In the genomic region with DNA sequence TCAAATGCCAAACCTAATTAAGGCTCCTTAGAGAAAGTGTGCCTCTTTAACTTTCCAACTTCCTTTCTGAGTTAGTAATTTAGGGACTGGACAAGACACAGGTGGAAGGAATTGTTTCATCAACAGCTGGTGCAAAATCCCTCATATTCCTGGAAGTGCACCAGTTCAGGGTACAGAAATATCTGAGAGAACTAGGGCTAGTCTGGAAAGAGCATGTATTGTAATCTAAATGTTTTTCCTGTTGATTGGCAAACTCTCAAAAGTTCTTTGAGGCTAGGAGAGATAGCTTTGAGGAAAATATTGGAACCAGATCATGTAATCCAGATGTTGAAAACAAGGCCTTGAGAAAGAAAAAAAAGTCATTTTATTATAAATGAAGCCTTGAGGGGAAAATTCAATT, we compare ENCODE assay signal across 19 cellular contexts.
A peak's percentile ranks its signal among the peaks of the same experiment; 100 is the strongest.
DNase-seq lines count a peak whose midpoint lies in the region; ATAC-seq and TF ChIP-seq lines count a peak whose summit lies in the region.
"Had no signal": no experiment of that assay in that cellular context is flagged by ENCODE, and none has a peak within 500 bp of the region (broad histone marks: within the 10 kb centered on the region; RNA-seq: fewer than 3 reads in every experiment).

No MANE protein-coding gene starts in this region.

- H3K27me3 Mint-ChIP-seq in osteocyte (ENCODE audit: unreplicated experiment) = no peaks in the 10 kb centered on the region

- no peaks in the 10 kb centered on the region for H3K9me3 ChIP-seq in right cardiac atrium (ENCODE audit: control insufficient read depth, low read length)
- H3K9me3 ChIP-seq in adipocyte (ENCODE audit: control insufficient read depth, low read length) = no peaks in the 10 kb centered on the region

- ATAC-seq in Right ventricle myocardium superior (ENCODE audit: poor library complexity) (peak; percentile 15), right cardiac atrium (no peak), GM18909 (IDR thresholded peaks at IDR 0.05; ENCODE audit: poor library complexity, unreplicated experiment) (no peak)
- ATAC-seq: HCT116 had no signal

- H3K4me1 Mint-ChIP-seq in osteocyte (ENCODE audit: unreplicated experiment) = peaks cover 4% of the 10 kb centered on the region
- H3K4me1 Mint-ChIP-seq: CD8-positive, alpha-beta memory T cell had no signal

- intact Hi-C loops in Right ventricle myocardium superior (cut with DNase I) (no loop called here), right cardiac atrium (cut with DNase I) (no loop called here), posterior vena cava (cut with DNase I) (no loop called here)

- no peaks in the 10 kb centered on the region for H3K36me3 Mint-ChIP-seq in osteocyte (ENCODE audit: unreplicated experiment)
- H3K36me3 Mint-ChIP-seq: CD8-positive, alpha-beta memory T cell had no signal

- no peak overlapping the region for H3K9ac ChIP-seq in adipocyte (ENCODE audit: low read length)

- H3K4me3 Mint-ChIP-seq in osteocyte (ENCODE audit: unreplicated experiment) = no peak overlapping the region
- H3K4me3 Mint-ChIP-seq: CD8-positive, alpha-beta memory T cell had no signal

- TF ChIP-seq CTCF in fibroblast of mammary gland (conservative IDR thresholded peaks at IDR 0.05; ENCODE audit: control insufficient read depth, insufficient read depth, low read depth, low read length) (no peak), osteocyte (IDR thresholded peaks at IDR 0.05) (no peak)

- no peaks in the 10 kb centered on the region for H3K36me3 ChIP-seq in adipocyte (ENCODE audit: control insufficient read depth, insufficient read depth, low read length, severe bottlenecking)

- H3K27ac Mint-ChIP-seq in osteocyte (ENCODE audit: unreplicated experiment) = peak overlapping the region; percentile 14
- H3K27ac Mint-ChIP-seq: CD8-positive, alpha-beta memory T cell had no signal

- no peak for DNase-seq in Right ventricle myocardium superior
- DNase-seq in right cardiac atrium = no peak
- DNase-seq in adipocyte (ENCODE audit: low read depth) = peak; percentile 58
- peak; percentile 39 for DNase-seq in fibroblast of mammary gland (ENCODE audit: low read depth)
- no peak for DNase-seq in osteocyte (ENCODE audit: extremely low spot score, unreplicated experiment)
- DNase-seq in posterior vena cava (ENCODE audit: low spot score) = no peak
- no peak for DNase-seq in NCI-H446 treated with DMSO at 0.1 percent for 48 hours (lab: John Stamatoyannopoulos, UW)
- DNase-seq: 8988T; CD8-positive, alpha-beta memory T cell; GDM1; KG1; NCI-H1092 treated with DMSO at 0.1 percent for 48 hours; NCI-H1930; NCI-H345; NCI-H526; SHP77 treated with DMSO at 0.1 percent for 48 hours had no signal

- H3K4me3 ChIP-seq in right cardiac atrium (ENCODE audit: low read length) (no peak overlapping the region), adipocyte (ENCODE audit: low read length) (no peak overlapping the region), fibroblast of mammary gland (ENCODE audit: control insufficient read depth, low read depth, low read length) (no peak overlapping the region)

- H3K27me3 ChIP-seq in right cardiac atrium (ENCODE audit: control insufficient read depth, insufficient read depth) (no peaks in the 10 kb centered on the region), adipocyte (replicated peaks; ENCODE audit: control insufficient read depth, insufficient read depth, low read length) (no peaks in the 10 kb centered on the region)

- peaks cover 11% of the 10 kb centered on the region for H3K9me3 Mint-ChIP-seq in osteocyte (ENCODE audit: unreplicated experiment)

- no peak overlapping the region for H3K27ac ChIP-seq in right cardiac atrium (ENCODE audit: low read length)
- H3K27ac ChIP-seq: C4-2B had no signal

- no peaks in the 10 kb centered on the region for H3K4me1 ChIP-seq in right cardiac atrium (ENCODE audit: control insufficient read depth, insufficient read depth, low read length)
- no peaks in the 10 kb centered on the region for H3K4me1 ChIP-seq in adipocyte (ENCODE audit: control insufficient read depth, insufficient read depth, low read length)

Comparison
In these comparisons a context has a peak if more than half of its experiments do, and no peak if none do; other contexts are left out.
1. DNase-seq: peak in adipocyte (single experiment) and fibroblast of mammary gland (single experiment); none in Right ventricle myocardium superior (single experiment), right cardiac atrium (0 of 3), osteocyte (single experiment), posterior vena cava (single experiment) and NCI-H446 treated with DMSO at 0.1 percent for 48 hours (single experiment).